In the genomic region with DNA sequence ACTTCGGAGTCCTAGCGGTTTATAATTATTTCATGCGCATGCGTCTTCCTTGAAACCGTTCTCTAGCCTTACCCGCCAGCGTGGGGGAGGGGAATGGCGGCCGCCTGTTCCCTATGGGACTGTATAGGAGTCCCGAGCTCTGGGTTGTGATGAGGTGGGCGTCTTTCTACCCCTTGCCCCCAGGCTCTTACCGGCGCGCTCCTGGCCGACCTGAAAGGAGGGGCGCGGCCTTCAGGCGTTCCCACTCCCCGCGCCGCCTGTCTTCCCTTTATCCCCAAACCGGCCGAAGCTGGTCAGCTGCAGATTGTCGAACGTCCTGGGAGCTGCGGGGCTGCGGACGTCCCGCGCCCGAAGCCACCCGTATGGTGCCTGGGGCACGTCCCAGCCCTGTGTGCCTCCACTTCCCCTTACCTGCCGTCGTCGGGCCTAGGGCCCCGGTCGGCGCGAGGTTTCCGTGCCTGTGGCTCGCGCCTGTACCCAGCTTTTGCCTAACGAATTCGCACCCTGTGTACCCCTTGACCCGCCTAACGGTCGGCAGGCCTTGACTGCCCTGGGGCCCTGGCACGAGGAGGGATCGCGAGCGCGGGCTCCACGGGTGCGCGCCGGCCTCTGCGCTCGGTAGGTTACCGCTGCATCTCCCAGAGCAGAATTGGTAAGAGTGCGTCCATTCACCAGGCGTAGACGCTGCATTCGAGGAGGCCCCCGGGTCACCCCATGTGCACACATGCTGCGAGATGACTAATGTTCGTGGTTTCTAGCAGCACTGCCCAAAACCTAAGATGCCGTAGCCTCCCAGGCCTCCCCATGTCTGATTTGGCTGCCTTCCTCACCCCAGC, we compare ENCODE assay signal across 1 cellular context.
TF ChIP-seq lines count a peak whose summit lies in the region.

No MANE protein-coding gene starts in this region.

TF ChIP-seq in HepG2, 621 proteins besides CTCF, POLR2A, EP300 and RAD21 (continued from another document and continues in another):
- TF ChIP-seq, protein P1, sequence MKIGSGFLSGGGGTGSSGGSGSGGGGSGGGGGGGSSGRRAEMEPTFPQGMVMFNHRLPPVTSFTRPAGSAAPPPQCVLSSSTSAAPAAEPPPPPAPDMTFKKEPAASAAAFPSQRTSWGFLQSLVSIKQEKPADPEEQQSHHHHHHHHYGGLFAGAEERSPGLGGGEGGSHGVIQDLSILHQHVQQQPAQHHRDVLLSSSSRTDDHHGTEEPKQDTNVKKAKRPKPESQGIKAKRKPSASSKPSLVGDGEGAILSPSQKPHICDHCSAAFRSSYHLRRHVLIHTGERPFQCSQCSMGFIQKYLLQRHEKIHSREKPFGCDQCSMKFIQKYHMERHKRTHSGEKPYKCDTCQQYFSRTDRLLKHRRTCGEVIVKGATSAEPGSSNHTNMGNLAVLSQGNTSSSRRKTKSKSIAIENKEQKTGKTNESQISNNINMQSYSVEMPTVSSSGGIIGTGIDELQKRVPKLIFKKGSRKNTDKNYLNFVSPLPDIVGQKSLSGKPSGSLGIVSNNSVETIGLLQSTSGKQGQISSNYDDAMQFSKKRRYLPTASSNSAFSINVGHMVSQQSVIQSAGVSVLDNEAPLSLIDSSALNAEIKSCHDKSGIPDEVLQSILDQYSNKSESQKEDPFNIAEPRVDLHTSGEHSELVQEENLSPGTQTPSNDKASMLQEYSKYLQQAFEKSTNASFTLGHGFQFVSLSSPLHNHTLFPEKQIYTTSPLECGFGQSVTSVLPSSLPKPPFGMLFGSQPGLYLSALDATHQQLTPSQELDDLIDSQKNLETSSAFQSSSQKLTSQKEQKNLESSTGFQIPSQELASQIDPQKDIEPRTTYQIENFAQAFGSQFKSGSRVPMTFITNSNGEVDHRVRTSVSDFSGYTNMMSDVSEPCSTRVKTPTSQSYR (CRISPR knock-in tag; IDR thresholded peaks at IDR 0.05; ENCODE audit: borderline replicate concordance), result peak; percentile 99
- TF ChIP-seq NR1H2 (CRISPR knock-in tag; IDR thresholded peaks at IDR 0.05; ENCODE audit: borderline replicate concordance, low read depth) (peak; percentile 86; the same call in 1 of the 2 replicates), ZNF652 (CRISPR knock-in tag; IDR thresholded peaks at IDR 0.05; ENCODE audit: borderline replicate concordance, low read depth) (no peak), ZNF703 (CRISPR knock-in tag; IDR thresholded peaks at IDR 0.05; ENCODE audit: borderline replicate concordance) (peak; percentile 15; the same call in 1 of the 2 replicates), NCOA2 (CRISPR knock-in tag; IDR thresholded peaks at IDR 0.05) (0 out of 2 replicates have a peak, but pooled peaks have one; percentile 6), LCORL (IDR thresholded peaks at IDR 0.05) (no peak), LCORL (CRISPR knock-in tag; IDR thresholded peaks at IDR 0.05) (peak; percentile 66; the same call in 1 of the 2 replicates), RXRA (CRISPR knock-in tag; IDR thresholded peaks at IDR 0.05) (0 out of 2 replicates have a peak, but pooled peaks have one; percentile 38), ATF7 (IDR thresholded peaks at IDR 0.05) (no peak; the same call in 1 of the 2 replicates), ATF7 (CRISPR knock-in tag; IDR thresholded peaks at IDR 0.05) (0 out of 2 replicates have a peak, but pooled peaks have one; percentile 67), KLF6 (CRISPR knock-in tag; IDR thresholded peaks at IDR 0.05) (0 out of 2 replicates have a peak, but pooled peaks have one; percentile 22), SRY (CRISPR knock-in tag; IDR thresholded peaks at IDR 0.05) (peak; percentile 31; the same call in 1 of the 2 replicates), SALL1 (CRISPR knock-in tag; IDR thresholded peaks at IDR 0.05) (peak; percentile 17; the same call in 1 of the 2 replicates), TIGD3 (CRISPR knock-in tag; IDR thresholded peaks at IDR 0.05; ENCODE audit: borderline replicate concordance) (peak; percentile 33; the same call in 1 of the 2 replicates), NFATC3 (CRISPR knock-in tag; IDR thresholded peaks at IDR 0.05) (peak; percentile 84; the same call in 1 of the 2 replicates), ARNTL (CRISPR knock-in tag; IDR thresholded peaks at IDR 0.05) (0 out of 2 replicates have a peak, but pooled peaks have one; percentile 23), NFYB (CRISPR knock-in tag; IDR thresholded peaks at IDR 0.05) (0 out of 2 replicates have a peak, but pooled peaks have one; percentile 6), THAP8 (CRISPR knock-in tag; IDR thresholded peaks at IDR 0.05; ENCODE audit: borderline replicate concordance) (no peak), ZNF879 (CRISPR knock-in tag; IDR thresholded peaks at IDR 0.05) (0 out of 2 replicates have a peak, but pooled peaks have one; percentile 68), ZNF20 (CRISPR knock-in tag; IDR thresholded peaks at IDR 0.05) (peak; percentile 22; the same call in 1 of the 2 replicates), ZNF878 (CRISPR knock-in tag; IDR thresholded peaks at IDR 0.05) (peak; percentile 83; the same call in 1 of the 2 replicates), POLR2AphosphoS5 (IDR thresholded peaks at IDR 0.05; ENCODE audit: low read depth, low read length) (peak; percentile 31; the same call in 1 of the 2 replicates), PAF1 (CRISPR knock-in tag; IDR thresholded peaks at IDR 0.05) (no peak), ZNF564 (CRISPR knock-in tag; IDR thresholded peaks at IDR 0.05) (peak; percentile 54; the same call in 1 of the 2 replicates), TAF1 (CRISPR knock-in tag; IDR thresholded peaks at IDR 0.05) (peak; percentile 72; the same call in 1 of the 2 replicates), BORCS8-MEF2B (CRISPR knock-in tag; IDR thresholded peaks at IDR 0.05) (peak; percentile 33; the same call in 1 of the 2 replicates), ZNF30 (CRISPR knock-in tag; IDR thresholded peaks at IDR 0.05) (0 out of 2 replicates have a peak, but pooled peaks have one; percentile 60), ERF (CRISPR knock-in tag; IDR thresholded peaks at IDR 0.05) (peak; percentile 8; the same call in 1 of the 2 replicates), RBFOX2 (IDR thresholded peaks at IDR 0.05; ENCODE audit: low read depth, low read length) (peak; percentile 11), MEIS1 (CRISPR knock-in tag; IDR thresholded peaks at IDR 0.05; ENCODE audit: borderline replicate concordance) (peak; percentile 60), SP1 (IDR thresholded peaks at IDR 0.05) (no peak), SP1 (CRISPR knock-in tag; IDR thresholded peaks at IDR 0.05) (no peak), ZMYM2 (CRISPR knock-in tag; IDR thresholded peaks at IDR 0.05) (0 out of 2 replicates have a peak, but pooled peaks have one; percentile 50), SOX5 (CRISPR knock-in tag; IDR thresholded peaks at IDR 0.05; ENCODE audit: borderline replicate concordance) (peak; percentile 7; the same call in 1 of the 2 replicates), SATB2 (CRISPR knock-in tag; IDR thresholded peaks at IDR 0.05) (0 out of 2 replicates have a peak, but pooled peaks have one; percentile 65), GABPB1 (CRISPR knock-in tag; IDR thresholded peaks at IDR 0.05) (peak; percentile 56; the same call in 1 of the 2 replicates), PLSCR1 (CRISPR knock-in tag; IDR thresholded peaks at IDR 0.05; ENCODE audit: borderline replicate concordance) (peak; percentile 54; the same call in 1 of the 2 replicates), MAFG (CRISPR knock-in tag; IDR thresholded peaks at IDR 0.05) (no peak)
- TF ChIP-seq, protein P2, sequence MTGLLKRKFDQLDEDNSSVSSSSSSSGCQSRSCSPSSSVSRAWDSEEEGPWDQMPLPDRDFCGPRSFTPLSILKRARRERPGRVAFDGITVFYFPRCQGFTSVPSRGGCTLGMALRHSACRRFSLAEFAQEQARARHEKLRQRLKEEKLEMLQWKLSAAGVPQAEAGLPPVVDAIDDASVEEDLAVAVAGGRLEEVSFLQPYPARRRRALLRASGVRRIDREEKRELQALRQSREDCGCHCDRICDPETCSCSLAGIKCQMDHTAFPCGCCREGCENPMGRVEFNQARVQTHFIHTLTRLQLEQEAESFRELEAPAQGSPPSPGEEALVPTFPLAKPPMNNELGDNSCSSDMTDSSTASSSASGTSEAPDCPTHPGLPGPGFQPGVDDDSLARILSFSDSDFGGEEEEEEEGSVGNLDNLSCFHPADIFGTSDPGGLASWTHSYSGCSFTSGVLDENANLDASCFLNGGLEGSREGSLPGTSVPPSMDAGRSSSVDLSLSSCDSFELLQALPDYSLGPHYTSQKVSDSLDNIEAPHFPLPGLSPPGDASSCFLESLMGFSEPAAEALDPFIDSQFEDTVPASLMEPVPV (CRISPR knock-in tag; IDR thresholded peaks at IDR 0.05), result 0 out of 2 replicates have a peak, but pooled peaks have one; percentile 15
- TF ChIP-seq, protein P3, sequence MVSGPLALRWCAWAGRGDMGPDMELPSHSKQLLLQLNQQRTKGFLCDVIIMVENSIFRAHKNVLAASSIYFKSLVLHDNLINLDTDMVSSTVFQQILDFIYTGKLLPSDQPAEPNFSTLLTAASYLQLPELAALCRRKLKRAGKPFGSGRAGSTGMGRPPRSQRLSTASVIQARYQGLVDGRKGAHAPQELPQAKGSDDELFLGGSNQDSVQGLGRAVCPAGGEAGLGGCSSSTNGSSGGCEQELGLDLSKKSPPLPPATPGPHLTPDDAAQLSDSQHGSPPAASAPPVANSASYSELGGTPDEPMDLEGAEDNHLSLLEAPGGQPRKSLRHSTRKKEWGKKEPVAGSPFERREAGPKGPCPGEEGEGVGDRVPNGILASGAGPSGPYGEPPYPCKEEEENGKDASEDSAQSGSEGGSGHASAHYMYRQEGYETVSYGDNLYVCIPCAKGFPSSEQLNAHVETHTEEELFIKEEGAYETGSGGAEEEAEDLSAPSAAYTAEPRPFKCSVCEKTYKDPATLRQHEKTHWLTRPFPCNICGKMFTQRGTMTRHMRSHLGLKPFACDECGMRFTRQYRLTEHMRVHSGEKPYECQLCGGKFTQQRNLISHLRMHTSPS (CRISPR knock-in tag; IDR thresholded peaks at IDR 0.05; ENCODE audit: low read depth), result 0 out of 2 replicates have a peak, but pooled peaks have one; percentile 57
- TF ChIP-seq, protein P4, sequence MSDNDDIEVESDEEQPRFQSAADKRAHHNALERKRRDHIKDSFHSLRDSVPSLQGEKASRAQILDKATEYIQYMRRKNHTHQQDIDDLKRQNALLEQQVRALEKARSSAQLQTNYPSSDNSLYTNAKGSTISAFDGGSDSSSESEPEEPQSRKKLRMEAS (IDR thresholded peaks at IDR 0.05), result peak; percentile 81
- TF ChIP-seq, protein P5, sequence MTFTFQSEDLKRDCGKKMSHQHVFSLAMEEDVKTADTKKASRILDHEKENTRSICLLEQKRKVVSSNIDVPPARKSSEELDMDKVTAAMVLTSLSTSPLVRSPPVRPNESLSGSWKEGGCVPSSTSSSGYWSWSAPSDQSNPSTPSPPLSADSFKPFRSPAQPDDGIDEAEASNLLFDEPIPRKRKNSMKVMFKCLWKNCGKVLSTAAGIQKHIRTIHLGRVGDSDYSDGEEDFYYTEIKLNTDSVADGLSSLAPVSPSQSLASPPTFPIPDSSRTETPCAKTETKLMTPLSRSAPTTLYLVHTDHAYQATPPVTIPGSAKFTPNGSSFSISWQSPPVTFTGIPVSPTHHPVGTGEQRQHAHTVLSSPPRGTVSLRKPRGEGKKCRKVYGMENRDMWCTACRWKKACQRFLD (CRISPR knock-in tag; IDR thresholded peaks at IDR 0.05; ENCODE audit: borderline replicate concordance), result no peak
- TF ChIP-seq, protein P6, sequence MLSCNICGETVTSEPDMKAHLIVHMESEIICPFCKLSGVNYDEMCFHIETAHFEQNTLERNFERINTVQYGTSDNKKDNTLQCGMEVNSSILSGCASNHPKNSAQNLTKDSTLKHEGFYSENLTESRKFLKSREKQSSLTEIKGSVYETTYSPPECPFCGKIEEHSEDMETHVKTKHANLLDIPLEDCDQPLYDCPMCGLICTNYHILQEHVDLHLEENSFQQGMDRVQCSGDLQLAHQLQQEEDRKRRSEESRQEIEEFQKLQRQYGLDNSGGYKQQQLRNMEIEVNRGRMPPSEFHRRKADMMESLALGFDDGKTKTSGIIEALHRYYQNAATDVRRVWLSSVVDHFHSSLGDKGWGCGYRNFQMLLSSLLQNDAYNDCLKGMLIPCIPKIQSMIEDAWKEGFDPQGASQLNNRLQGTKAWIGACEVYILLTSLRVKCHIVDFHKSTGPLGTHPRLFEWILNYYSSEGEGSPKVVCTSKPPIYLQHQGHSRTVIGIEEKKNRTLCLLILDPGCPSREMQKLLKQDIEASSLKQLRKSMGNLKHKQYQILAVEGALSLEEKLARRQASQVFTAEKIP (CRISPR knock-in tag; IDR thresholded peaks at IDR 0.05; ENCODE audit: borderline replicate concordance), result no peak
- TF ChIP-seq, protein P7, sequence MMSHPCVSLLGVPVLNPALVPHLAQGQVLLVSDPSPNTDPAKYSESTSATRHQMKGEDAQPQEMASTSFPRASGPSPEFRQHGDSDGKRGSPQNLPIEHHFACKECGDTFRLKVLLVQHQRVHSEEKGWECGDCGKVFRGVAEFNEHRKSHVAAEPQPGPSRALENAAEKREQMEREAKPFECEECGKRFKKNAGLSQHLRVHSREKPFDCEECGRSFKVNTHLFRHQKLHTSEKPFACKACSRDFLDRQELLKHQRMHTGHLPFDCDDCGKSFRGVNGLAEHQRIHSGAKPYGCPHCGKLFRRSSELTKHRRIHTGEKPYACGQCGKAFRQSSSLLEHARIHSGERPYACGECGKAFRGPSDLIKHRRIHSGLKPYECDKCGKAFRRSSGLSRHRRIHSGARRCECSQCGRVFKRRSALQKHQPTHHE (CRISPR knock-in tag; IDR thresholded peaks at IDR 0.05; ENCODE audit: borderline replicate concordance), result peak; percentile 63; the same call in 1 of the 2 replicates
